Comparison of ENCODE assay signal across 3 cellular contexts in genomic region chr1:8256321-8256720, GRCh38.
TF ChIP-seq lines count a peak whose summit lies in the region.

No MANE protein-coding gene starts in this region.

TF ChIP-seq in A549, 52 proteins besides CTCF, POLR2A, EP300 and RAD21:
- no peak for TF ChIP-seq CHD4 (IDR thresholded peaks at IDR 0.05; ENCODE audit: borderline replicate concordance)

TF ChIP-seq in IMR-90, 13 proteins besides CTCF, POLR2A, EP300 and RAD21:
- no peak for TF ChIP-seq ELK1 (IDR thresholded peaks at IDR 0.05; ENCODE audit: borderline replicate concordance, low read depth, low read length)
- no peak for TF ChIP-seq CHD1 (IDR thresholded peaks at IDR 0.05; ENCODE audit: low read depth, low read length)
- no peak for TF ChIP-seq CEBPB (IDR thresholded peaks at IDR 0.05; ENCODE audit: low read depth, low read length)
- no peak for TF ChIP-seq USF2 (IDR thresholded peaks at IDR 0.05; ENCODE audit: low read depth, low read length)
- TF ChIP-seq FOS (IDR thresholded peaks at IDR 0.05; ENCODE audit: low read depth, low read length): no peak
- no peak for TF ChIP-seq SMC3 (IDR thresholded peaks at IDR 0.05; ENCODE audit: low read depth, low read length)
- TF ChIP-seq MXI1 (IDR thresholded peaks at IDR 0.05; ENCODE audit: borderline replicate concordance, low read depth, low read length): no peak
- TF ChIP-seq RFX5 (IDR thresholded peaks at IDR 0.05; ENCODE audit: low read depth, low read length): no peak
- no peak for TF ChIP-seq RCOR1 (IDR thresholded peaks at IDR 0.05; ENCODE audit: insufficient replicate concordance, low read length)

TF ChIP-seq in K562, 482 proteins besides CTCF, POLR2A, EP300 and RAD21:
- no peak for TF ChIP-seq MXI1 (IDR thresholded peaks at IDR 0.05; ENCODE audit: low read depth, low read length)
- peak; percentile 63 for TF ChIP-seq RBM25 (IDR thresholded peaks at IDR 0.05; ENCODE audit: low read depth, low read length, severe bottlenecking)
